ENCODE assay signal across 9 cellular contexts in the genomic region with DNA sequence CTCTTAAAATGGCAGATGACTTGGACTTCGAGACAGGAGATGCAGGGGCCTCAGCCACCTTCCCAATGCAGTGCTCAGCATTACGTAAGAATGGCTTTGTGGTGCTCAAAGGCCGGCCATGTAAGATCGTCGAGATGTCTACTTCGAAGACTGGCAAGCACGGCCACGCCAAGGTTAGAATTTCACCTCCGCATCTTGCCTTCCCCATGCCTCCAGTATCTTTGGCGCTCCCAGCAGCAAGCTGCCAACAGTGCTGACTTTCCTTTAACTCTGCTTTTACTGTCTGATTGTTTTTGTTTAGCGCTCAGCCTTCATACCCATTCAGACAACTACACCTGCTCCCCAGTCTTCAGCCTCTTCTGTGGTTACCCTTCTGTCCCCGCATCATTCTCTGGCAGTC. TPM values are rescaled to one million over a fixed set of nuclear protein-coding genes. Genes with fewer than 3 reads are reported as not detected.
DNase-seq lines count a peak whose midpoint lies in the region; ATAC-seq and TF ChIP-seq lines count a peak whose summit lies in the region.
"Had no signal": no experiment of that assay in that cellular context is flagged by ENCODE, and none has a peak within 500 bp of the region (broad histone marks: within the 10 kb centered on the region; RNA-seq: fewer than 3 reads in every experiment).

No MANE protein-coding gene starts in this region.

- peak overlapping the region; percentile 99 for H3K4me2 ChIP-seq in Loucy (ENCODE audit: low read depth, low read length, poor library complexity, severe bottlenecking)

- H3K27me3 ChIP-seq in CD4-positive, CD25-positive, alpha-beta regulatory T cell (ENCODE audit: control insufficient read depth, insufficient read depth, low read length) = no peaks in the 10 kb centered on the region
- H3K27me3 ChIP-seq in Loucy (ENCODE audit: insufficient read depth, low read length, poor library complexity, severe bottlenecking) (peaks cover 12% of the 10 kb centered on the region), colonic mucosa (no peaks in the 10 kb centered on the region)
- H3K27me3 ChIP-seq: adrenal gland had no signal

- peak overlapping the region; percentile 97 to 99 (median 98) for H3K27ac Mint-ChIP-seq in CD4-positive, CD25-positive, alpha-beta regulatory T cell
- peak overlapping the region; percentile 92 for H3K27ac Mint-ChIP-seq in nephron progenitor cell

- peaks cover 17% of the 10 kb centered on the region for H3F3A ChIP-seq in Loucy (ENCODE audit: low read depth)

- peaks cover 62% of the 10 kb centered on the region for H4K20me1 ChIP-seq in Loucy (ENCODE audit: insufficient read depth, low read length, poor library complexity, severe bottlenecking)

- H3K9me2 ChIP-seq in Loucy (replicated peaks; ENCODE audit: low read depth, low read length) = no peaks in the 10 kb centered on the region

- peaks cover 6 to 65% (median 38%) of the 10 kb centered on the region in 4 donors for H3K4me1 Mint-ChIP-seq in CD4-positive, CD25-positive, alpha-beta regulatory T cell
- peaks cover 57% of the 10 kb centered on the region for H3K4me1 Mint-ChIP-seq in nephron progenitor cell

- H2AFZ ChIP-seq in Loucy (ENCODE audit: low read length) = no peak overlapping the region

- peaks cover 6% of the 10 kb centered on the region for H3K27me3 Mint-ChIP-seq in CD4-positive, CD25-positive, alpha-beta regulatory T cell
- no peaks in the 10 kb centered on the region for H3K27me3 Mint-ChIP-seq in nephron progenitor cell (ENCODE audit: low read depth, poor library complexity)

- peak overlapping the region; percentile 99 for H3K9ac ChIP-seq in Loucy (ENCODE audit: low read depth, low read length, poor library complexity, severe bottlenecking)
- peak overlapping the region in 1 of 2 donors; percentile 79 for H3K9ac ChIP-seq in colonic mucosa (ENCODE audit: low read depth in 2 of 2, low read length in 2 of 2)

- ATAC-seq in CD4-positive, CD25-positive, alpha-beta regulatory T cell (ENCODE audit: low read depth in 2 of 2) = no peak
- ATAC-seq in mucosa of descending colon = no peak

- TF ChIP-seq CTCF in Loucy (conservative IDR thresholded peaks at IDR 0.05; ENCODE audit: low read length) = no peak
- TF ChIP-seq CTCF in colonic mucosa (IDR thresholded peaks at IDR 0.05) = no peak
- no peak for TF ChIP-seq CTCF in nephron progenitor cell (IDR thresholded peaks at IDR 0.05)
- TF ChIP-seq CTCF in mucosa of descending colon (IDR thresholded peaks at IDR 0.05) = no peak

- peaks cover 68% of the 10 kb centered on the region for H3K4me1 ChIP-seq in CD4-positive, CD25-positive, alpha-beta regulatory T cell (ENCODE audit: control insufficient read depth, insufficient read depth, low read length, poor library complexity, severe bottlenecking)
- H3K4me1 ChIP-seq in Loucy (ENCODE audit: insufficient read depth, low read length, poor library complexity, severe bottlenecking) = peaks cover 32% of the 10 kb centered on the region
- peaks cover 16% of the 10 kb centered on the region for H3K4me1 ChIP-seq in colonic mucosa
- H3K4me1 ChIP-seq in mucosa of descending colon (ENCODE audit: low read depth) = peaks cover 29% of the 10 kb centered on the region

- H3K27ac ChIP-seq in CD4-positive, CD25-positive, alpha-beta regulatory T cell (ENCODE audit: insufficient read depth, low read length, poor library complexity, severe bottlenecking) = peak overlapping the region; percentile 100
- peak overlapping the region; percentile 92 for H3K27ac ChIP-seq in colonic mucosa

- H3K4me3 ChIP-seq in CD4-positive, CD25-positive, alpha-beta regulatory T cell (ENCODE audit: low read depth, low read length) = peak overlapping the region; percentile 97
- peak overlapping the region; percentile 93 for H3K4me3 ChIP-seq in Loucy (ENCODE audit: low read length, poor library complexity, severe bottlenecking)
- H3K4me3 ChIP-seq in colonic mucosa = no peak overlapping the region
- no peak overlapping the region for H3K4me3 ChIP-seq in mucosa of descending colon

- no peak for DNase-seq in CD4-positive, CD25-positive, alpha-beta regulatory T cell
- DNase-seq in colonic mucosa (no peak), nephron progenitor cell (no peak), NCI-H524 treated with DMSO at 0.1 percent for 48 hours (lab: John Stamatoyannopoulos, UW) (no peak), mucosa of descending colon (no peak), NCI-H1930 (lab: John Stamatoyannopoulos, UW) (no peak), NCI-H345 treated with DMSO at 0.1 percent for 48 hours (lab: John Stamatoyannopoulos, UW; ENCODE audit: unreplicated experiment) (no peak)

- H3K36me3 ChIP-seq in CD4-positive, CD25-positive, alpha-beta regulatory T cell (ENCODE audit: control insufficient read depth, insufficient read depth, low read length) = peaks cover 49% of the 10 kb centered on the region
- H3K36me3 ChIP-seq in Loucy (ENCODE audit: insufficient read depth, low read length) (peaks cover 43% of the 10 kb centered on the region), colonic mucosa (peaks cover 30% of the 10 kb centered on the region), mucosa of descending colon (ENCODE audit: low read depth) (peaks cover 14% of the 10 kb centered on the region)

- H3K79me2 ChIP-seq in Loucy (ENCODE audit: insufficient read depth, low read length) = peaks cover 70% of the 10 kb centered on the region

- H3K9me3 Mint-ChIP-seq in CD4-positive, CD25-positive, alpha-beta regulatory T cell = peaks cover 0 to 2% (median 0%) of the 10 kb centered on the region in 7 donors
- no peaks in the 10 kb centered on the region for H3K9me3 Mint-ChIP-seq in nephron progenitor cell

- intact Hi-C loops in colonic mucosa (cut with DNase I) (no loop called here), mucosa of descending colon (cut with DNase I, micrococcal nuclease) (no loop called here)

- H3K4me3 Mint-ChIP-seq in CD4-positive, CD25-positive, alpha-beta regulatory T cell = peak overlapping the region; percentile 89 to 98 (median 95)
- peak overlapping the region; percentile 94 for H3K4me3 Mint-ChIP-seq in nephron progenitor cell

- H3K36me3 Mint-ChIP-seq in CD4-positive, CD25-positive, alpha-beta regulatory T cell = peaks cover 39% of the 10 kb centered on the region
- peaks cover 44% of the 10 kb centered on the region for H3K36me3 Mint-ChIP-seq in nephron progenitor cell (ENCODE audit: low read depth)

- no peaks in the 10 kb centered on the region for H3K9me3 ChIP-seq in CD4-positive, CD25-positive, alpha-beta regulatory T cell (ENCODE audit: control insufficient read depth in 2 of 2, low read length in 2 of 2)
- no peaks in the 10 kb centered on the region for H3K9me3 ChIP-seq in Loucy (ENCODE audit: insufficient read depth, low read depth, low read length)
- H3K9me3 ChIP-seq in colonic mucosa = no peaks in the 10 kb centered on the region
- no peaks in the 10 kb centered on the region for H3K9me3 ChIP-seq in mucosa of descending colon
- H3K9me3 ChIP-seq: adrenal gland had no signal

RNA-seq across cellular contexts. Expression of a gene that starts 2.2 kb away (rescaled TPM):
- 485 TPM for total RNA-seq in CD4-positive, CD25-positive, alpha-beta regulatory T cell
- polyA plus RNA-seq in CD4-positive, CD25-positive, alpha-beta regulatory T cell = 100 to 1,000 TPM; 210 to 631 (median 398) TPM
- total RNA-seq in colonic mucosa (100 to 1,000 TPM; 367 to 917 TPM), mucosa of descending colon (100 to 1,000 TPM; 281 to 492 (median 313) TPM)

RNA-seq across cellular contexts. Expression of a gene that starts 5.5 kb away (rescaled TPM):
- 129 TPM for total RNA-seq in CD4-positive, CD25-positive, alpha-beta regulatory T cell
- 100 to 1,000 TPM in 2 of 4 donors, 10 to 100 TPM in 2; 79.3 to 107 (median 96.5) TPM for polyA plus RNA-seq in CD4-positive, CD25-positive, alpha-beta regulatory T cell
- total RNA-seq in colonic mucosa (10 to 100 TPM; 53.8 to 85.7 TPM), mucosa of descending colon (10 to 100 TPM; 68.1 to 89.8 (median 83.2) TPM)

RNA-seq across cellular contexts. Expression of a gene that starts 15.2 kb away (rescaled TPM):
- total RNA-seq in CD4-positive, CD25-positive, alpha-beta regulatory T cell = not detected
- polyA plus RNA-seq in CD4-positive, CD25-positive, alpha-beta regulatory T cell = not detected
- 10 to 100 TPM; 22.1 to 40.4 TPM for total RNA-seq in colonic mucosa
- total RNA-seq in mucosa of descending colon = 10 to 100 TPM; 17.9 to 71.4 (median 37.8) TPM

RNA-seq across cellular contexts. Expression of a gene that starts 19.5 kb away (rescaled TPM):
- 39.5 TPM for total RNA-seq in CD4-positive, CD25-positive, alpha-beta regulatory T cell
- polyA plus RNA-seq in CD4-positive, CD25-positive, alpha-beta regulatory T cell = 1 to 10 TPM in 2 of 4 donors, under 1 TPM in 2; 0.27 to 1.2 (median 0.83) TPM
- total RNA-seq in colonic mucosa = 10 to 100 TPM; 30.2 to 55.8 TPM
- total RNA-seq in mucosa of descending colon = 10 to 100 TPM; 39.0 to 59.1 (median 44.9) TPM

RNA-seq across cellular contexts. Expression of a gene that starts 26.7 kb away (rescaled TPM):
- total RNA-seq in CD4-positive, CD25-positive, alpha-beta regulatory T cell = 723 TPM
- polyA plus RNA-seq in CD4-positive, CD25-positive, alpha-beta regulatory T cell = 100 to 1,000 TPM; 194 to 259 (median 213) TPM
- total RNA-seq in colonic mucosa (10 to 100 TPM in 1 of 2 donors, 1 to 10 TPM in 1; 7.4 to 12.1 TPM), mucosa of descending colon (10 to 100 TPM in 2 of 3 donors, 1 to 10 TPM in 1; 9.2 to 16.5 (median 11.2) TPM)

Comparison
In these comparisons a context has a peak if more than half of its experiments do, and no peak if none do; other contexts are left out.
1. H3K4me3 ChIP-seq: peak in CD4-positive, CD25-positive, alpha-beta regulatory T cell (single experiment) and Loucy (single experiment); none in colonic mucosa (single experiment) and mucosa of descending colon (single experiment).
2. RNA of a gene that starts 15.2 kb away (total RNA-seq): 22.1 to 40.4 TPM in colonic mucosa and 17.9 to 71.4 TPM in mucosa of descending colon; not detected in CD4-positive, CD25-positive, alpha-beta regulatory T cell (single experiment); every median in the first group is over 10 times any median in the second.